Comparison of ENCODE assay signal across 8 cellular contexts in the genomic region with DNA sequence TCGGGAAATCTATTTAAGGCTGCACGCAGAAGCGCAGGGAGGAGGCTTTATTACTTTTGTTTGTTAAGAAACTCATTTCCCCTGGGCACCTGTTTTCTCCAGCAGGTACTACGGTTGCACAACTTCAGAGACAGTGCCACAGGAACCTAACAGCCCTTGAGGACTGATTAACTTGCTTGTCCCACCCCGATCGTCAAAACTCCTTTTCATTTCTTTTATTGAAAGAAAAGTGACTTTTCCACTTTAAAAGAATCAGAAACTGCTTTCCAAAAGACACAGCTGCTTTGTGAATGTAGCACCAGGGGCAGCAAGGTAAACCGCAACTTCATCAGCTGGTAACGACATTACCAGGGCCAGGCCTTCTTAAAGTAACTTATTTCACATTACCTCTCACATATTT. TPM values are rescaled to one million over a fixed set of nuclear protein-coding genes. Genes with fewer than 3 reads are reported as not detected.
DNase-seq lines count a peak whose midpoint lies in the region; ATAC-seq, FAIRE-seq and TF ChIP-seq lines count a peak whose summit lies in the region.

No MANE protein-coding gene starts in this region.

- no peaks in the 10 kb centered on the region; the same call in 1 of the 2 replicates for H3K36me3 ChIP-seq in ACC112 (ENCODE audit: insufficient read depth, low read length)
- H3K36me3 ChIP-seq in HAP-1 (replicated peaks): peaks cover 20% of the 10 kb centered on the region
- H3K36me3 ChIP-seq in kidney (ENCODE audit: control insufficient read depth in 1 of 2, insufficient read depth in 2 of 2, low read length in 2 of 2): peaks cover 0 to 3% of the 10 kb centered on the region in 2 donors
- H3K36me3 ChIP-seq in thoracic aorta: peaks cover 2% of the 10 kb centered on the region

- in situ Hi-C loops in HAP-1 (cut with MboI; ENCODE audit: low sequenced_read_pairs): loop anchor here (5.0 kb wide), 1 partner anchor 196 kb away; no protein-coding TSS in a partner anchor
- in situ Hi-C loops in G401 (cut with HindIII; ENCODE audit: low sequenced_read_pairs): no loop called here

- H3K27me3 ChIP-seq in ACC112 (ENCODE audit: insufficient read depth, low read length) (no peaks in the 10 kb centered on the region), HAP-1 (ENCODE audit: low read depth) (no peaks in the 10 kb centered on the region), thoracic aorta (replicated peaks; ENCODE audit: insufficient read depth) (no peaks in the 10 kb centered on the region)

- H3K79me2 ChIP-seq in ACC112 (ENCODE audit: control insufficient read depth, insufficient read depth, low read length, unreplicated experiment): peaks cover 60% of the 10 kb centered on the region

- intact Hi-C loops in kidney (cut with DNase I): no loop called here

- H3K27ac ChIP-seq in ACC112 (ENCODE audit: low read depth, low read length) (peak overlapping the region; percentile 88), kidney (ENCODE audit: low read depth in 2 of 2, low read length in 2 of 2) (peak overlapping the region; percentile 99), thoracic aorta (peak overlapping the region; percentile 99)

- peaks cover 36% of the 10 kb centered on the region for H3K4me1 Mint-ChIP-seq in activated T-helper 17 cell treated with anti-CD3 and anti-CD28 coated beads, Interleukin-2, amount 50 U/mL, for 72 hours

- TF ChIP-seq CTCF in kidney (IDR thresholded peaks at IDR 0.05; ENCODE audit: borderline replicate concordance, extremely low read depth, insufficient read depth) (no peak), thoracic aorta (IDR thresholded peaks at IDR 0.05) (no peak)

- H3K4me1 ChIP-seq in ACC112 (ENCODE audit: control insufficient read depth, insufficient read depth, low read length, unreplicated experiment) (peaks cover 18% of the 10 kb centered on the region), HAP-1 (peaks cover 32% of the 10 kb centered on the region), kidney (ENCODE audit: control insufficient read depth in 1 of 2, insufficient read depth in 1 of 2, low read depth in 1 of 2, low read length in 2 of 2) (peaks cover 19 to 20% of the 10 kb centered on the region in 2 donors), thoracic aorta (ENCODE audit: control insufficient read depth in 1 of 2, low read depth in 2 of 2) (peaks cover 13 to 58% of the 10 kb centered on the region in 2 donors)

- H2AFZ ChIP-seq in ACC112 (ENCODE audit: low read length, unreplicated experiment): no peak overlapping the region

- H3K36me3 Mint-ChIP-seq in activated T-helper 17 cell treated with anti-CD3 and anti-CD28 coated beads, Interleukin-2, amount 50 U/mL, for 72 hours (ENCODE audit: low read depth): peaks cover 56% of the 10 kb centered on the region

- H3K4me3 Mint-ChIP-seq in activated T-helper 17 cell treated with anti-CD3 and anti-CD28 coated beads, Interleukin-2, amount 50 U/mL, for 72 hours: peak overlapping the region; percentile 95

- H3K9me3 Mint-ChIP-seq in activated T-helper 17 cell treated with anti-CD3 and anti-CD28 coated beads, Interleukin-2, amount 50 U/mL, for 72 hours: no peaks in the 10 kb centered on the region

- H3K9ac ChIP-seq in kidney (ENCODE audit: low read length in 2 of 2): peak overlapping the region; percentile 38 to 97

- FAIRE-seq in kidney (lab: Jason Lieb, UNC): no peak

- H3K4me3 ChIP-seq in ACC112 (ENCODE audit: low read depth, low read length) (peak overlapping the region; percentile 97), HAP-1 (peak overlapping the region; percentile 100), kidney (ENCODE audit: low read length in 2 of 2) (peak overlapping the region; percentile 69 to 90), thoracic aorta (peak overlapping the region; percentile 95)

- no peaks in the 10 kb centered on the region for H3K9me3 ChIP-seq in HAP-1
- no peaks in the 10 kb centered on the region for H3K9me3 ChIP-seq in kidney (ENCODE audit: control insufficient read depth in 1 of 2, low read length in 2 of 2)
- H3K9me3 ChIP-seq in thoracic aorta: no peaks in the 10 kb centered on the region

- DNase-seq in HAP-1 (ENCODE audit: low spot score in 2 of 2) (no peak), kidney (no peak), thoracic aorta (ENCODE audit: low spot score) (no peak), Ammon's horn (ENCODE audit: low spot score) (no peak), NCI-H2081 treated with DMSO at 0.1 percent for 48 hours (lab: John Stamatoyannopoulos, UW) (no peak), G401 (ENCODE audit: low spot score) (no peak)

- H3K27me3 Mint-ChIP-seq in activated T-helper 17 cell treated with anti-CD3 and anti-CD28 coated beads, Interleukin-2, amount 50 U/mL, for 72 hours: no peaks in the 10 kb centered on the region

- peak overlapping the region; percentile 92 for H3K27ac Mint-ChIP-seq in activated T-helper 17 cell treated with anti-CD3 and anti-CD28 coated beads, Interleukin-2, amount 50 U/mL, for 72 hours

- no peak for ATAC-seq in activated T-helper 17 cell treated with anti-CD3 and anti-CD28 coated beads, Interleukin-2, amount 50 U/mL, for 72 hours (replicated peaks)
- no peak for ATAC-seq in thoracic aorta (ENCODE audit: insufficient number of reproducible peaks, low FRiP score, low read depth)

RNA-seq across cellular contexts. Expression of a gene that starts 1.5 kb away (rescaled TPM):
- total RNA-seq in activated T-helper 17 cell treated with anti-CD3 and anti-CD28 coated beads, Interleukin-2, amount 50 U/mL, for 72 hours: 100 to 1,000 TPM; 180 to 207 TPM
- total RNA-seq in kidney (159 TPM), thoracic aorta (100 to 1,000 TPM; 195 to 200 TPM)
- 64.9 TPM for polyA plus RNA-seq in kidney (ENCODE audit: insufficient read depth, low read depth, low replicate concordance)
- 167 and 190 TPM in 2 replicates for total RNA-seq in G401 (2014; rRNA removed; shearing (Covaris generic))
